Comparison of ENCODE assay signal across 25 cellular contexts in the genomic region with DNA sequence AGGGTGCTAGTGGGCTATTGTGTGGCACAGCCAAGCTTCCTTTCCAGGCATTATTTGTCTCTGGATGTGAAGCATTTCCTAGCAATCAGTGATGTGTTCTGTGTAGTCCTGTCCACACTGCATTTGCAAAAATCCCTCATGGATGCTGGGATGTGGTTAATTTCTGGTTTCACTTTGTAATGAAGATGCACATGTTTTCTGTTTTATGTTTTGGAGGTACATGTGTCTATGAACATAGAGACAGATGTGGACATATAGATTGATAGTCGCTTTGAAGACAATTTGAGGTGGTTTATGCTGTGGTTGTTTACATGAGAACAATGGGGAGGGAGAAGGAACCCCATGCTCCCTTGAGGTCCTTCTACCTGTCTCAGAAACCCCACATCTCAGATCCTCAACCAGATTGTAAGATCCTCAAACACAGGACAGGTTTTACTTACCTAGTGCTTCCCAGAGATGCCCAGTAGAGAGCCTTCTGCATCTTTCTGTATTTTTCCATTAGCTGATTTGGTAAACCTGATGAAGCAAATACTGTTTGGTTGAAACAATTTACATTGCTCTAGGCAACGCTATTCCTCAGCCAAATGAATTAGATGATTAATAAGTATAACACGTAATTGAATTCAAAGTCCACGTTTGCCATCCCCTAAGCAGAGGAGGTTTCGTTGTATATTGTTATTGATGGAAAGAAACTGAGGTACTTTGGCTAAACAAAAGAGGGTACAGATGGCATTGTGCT.
DNase-seq lines count a peak whose midpoint lies in the region; FAIRE-seq and TF ChIP-seq lines count a peak whose summit lies in the region.
"Had no signal": no experiment of that assay in that cellular context is flagged by ENCODE, and none has a peak within 500 bp of the region (broad histone marks: within the 10 kb centered on the region; RNA-seq: fewer than 3 reads in every experiment).

No MANE protein-coding gene starts in this region.

- H2AFZ ChIP-seq in Loucy (ENCODE audit: low read length) (0 out of 2 replicates have a peak overlapping the region, but pooled peaks have one; percentile 0), keratinocyte (ENCODE audit: control insufficient read depth, low read length) (no peak overlapping the region)

- H3K36me3 ChIP-seq in Loucy (ENCODE audit: insufficient read depth, low read length) (no peaks in the 10 kb centered on the region), keratinocyte (ENCODE audit: control insufficient read depth in 2 of 2, extremely low read depth in 1 of 2, insufficient read depth in 2 of 2, low read length in 2 of 2) (no peaks in the 10 kb centered on the region)
- H3K36me3 ChIP-seq: colonic mucosa, sigmoid colon, thyroid gland had no signal

- H4K20me1 ChIP-seq in Loucy (ENCODE audit: insufficient read depth, low read length, poor library complexity, severe bottlenecking), result no peaks in the 10 kb centered on the region
- no peaks in the 10 kb centered on the region for H4K20me1 ChIP-seq in keratinocyte (ENCODE audit: control insufficient read depth, extremely low read depth, insufficient read depth, low read length)

- H3K27me3 Mint-ChIP-seq in brain, result no peaks in the 10 kb centered on the region
- H3K27me3 Mint-ChIP-seq in mesothelial cell of epicardium (ENCODE audit: low read depth), result no peaks in the 10 kb centered on the region
- H3K27me3 Mint-ChIP-seq: CD4-positive, CD25-positive, alpha-beta regulatory T cell; stimulated activated naive CD8-positive, alpha-beta T cell treated with anti-CD3 and anti-CD28 coated beads, Interleukin-15, amount 100 ng/mL, for 72 hours had no signal

- H3K27ac Mint-ChIP-seq in brain (peak overlapping the region in 4 of 5 experiments; percentile 47 to 59 (median 52)), mesothelial cell of epicardium (no peak overlapping the region)
- H3K27ac Mint-ChIP-seq: activated naive CD8-positive, alpha-beta T cell treated with anti-CD3 and anti-CD28 coated beads, Interleukin-2, amount 10 ng/mL, durations not matched to agents 7 days and 5 days; stimulated activated naive CD8-positive, alpha-beta T cell treated with anti-CD3 and anti-CD28 coated beads, Interleukin-15, amount 100 ng/mL, for 72 hours had no signal

- H3K36me3 Mint-ChIP-seq in brain (no peaks in the 10 kb centered on the region), mesothelial cell of epicardium (no peaks in the 10 kb centered on the region)

- H3F3A ChIP-seq in Loucy (ENCODE audit: low read depth), result no peaks in the 10 kb centered on the region

- no peaks in the 10 kb centered on the region for H3K9me2 ChIP-seq in Loucy (replicated peaks; ENCODE audit: low read depth, low read length)

- dilution Hi-C loops in keratinocyte (cut with MboI; ENCODE audit: extremely low pct_ligation_motif_present, low sequenced_read_pairs), result no loop called here

- H3K4me1 Mint-ChIP-seq in brain (peaks cover 56% of the 10 kb centered on the region), mesothelial cell of epicardium (peaks cover 12% of the 10 kb centered on the region)

- H3K4me3 ChIP-seq in Loucy (ENCODE audit: low read length, poor library complexity, severe bottlenecking), result no peak overlapping the region
- H3K4me3 ChIP-seq in keratinocyte (ENCODE audit: control insufficient read depth in 2 of 3, extremely low read depth in 1 of 3, insufficient read depth in 2 of 3, low read depth in 1 of 3, low read length in 3 of 3), result no peak overlapping the region
- H3K4me3 ChIP-seq: colonic mucosa, sigmoid colon, thyroid gland had no signal

- H3K4me1 ChIP-seq in Loucy (ENCODE audit: insufficient read depth, low read length, poor library complexity, severe bottlenecking) (no peaks in the 10 kb centered on the region), keratinocyte (ENCODE audit: control insufficient read depth, extremely low read depth, insufficient read depth, low read length) (peaks cover 86% of the 10 kb centered on the region)
- H3K4me1 ChIP-seq: colonic mucosa had no signal

- peak; percentile 93 for FAIRE-seq in keratinocyte (lab: Jason Lieb, UNC)
- FAIRE-seq: H54 had no signal

- no peak for TF ChIP-seq CTCF in Loucy (conservative IDR thresholded peaks at IDR 0.05; ENCODE audit: low read length)
- no peak for TF ChIP-seq CTCF in brain (conservative IDR thresholded peaks at IDR 0.05)
- no peak for TF ChIP-seq CTCF in keratinocyte (optimal IDR thresholded peaks at IDR 0.05 in 1 of 3, IDR thresholded peaks at IDR 0.05 in 1 of 3, conservative IDR thresholded peaks at IDR 0.05 in 1 of 3; ENCODE audit: extremely low read depth in 1 of 3, insufficient read depth in 2 of 3, low read length in 3 of 3)
- no peak for TF ChIP-seq CTCF in mesothelial cell of epicardium (IDR thresholded peaks at IDR 0.05; ENCODE audit: unreplicated experiment)

- no peak overlapping the region for H3K9ac ChIP-seq in Loucy (ENCODE audit: low read depth, low read length, poor library complexity, severe bottlenecking)
- peak overlapping the region; percentile 68 for H3K9ac ChIP-seq in keratinocyte (ENCODE audit: control insufficient read depth, extremely low read depth, insufficient read depth, low read length)

- H3K9me3 Mint-ChIP-seq in brain (peaks cover 0 to 6% (median 0%) of the 10 kb centered on the region in 5 experiments), mesothelial cell of epicardium (no peaks in the 10 kb centered on the region)
- H3K9me3 Mint-ChIP-seq: CD4-positive, CD25-positive, alpha-beta regulatory T cell; effector memory CD8-positive, alpha-beta T cell; stimulated activated naive CD8-positive, alpha-beta T cell treated with anti-CD3 and anti-CD28 coated beads, Interleukin-15, amount 100 ng/mL, for 72 hours had no signal

- H3K27me3 ChIP-seq in Loucy (ENCODE audit: insufficient read depth, low read length, poor library complexity, severe bottlenecking) (no peaks in the 10 kb centered on the region), keratinocyte (ENCODE audit: control insufficient read depth, extremely low read depth, insufficient read depth, low read length) (no peaks in the 10 kb centered on the region)
- H3K27me3 ChIP-seq: colonic mucosa, thyroid gland had no signal

- no peak overlapping the region for H3K4me2 ChIP-seq in Loucy (ENCODE audit: low read depth, low read length, poor library complexity, severe bottlenecking)
- peak overlapping the region; percentile 55 for H3K4me2 ChIP-seq in keratinocyte (ENCODE audit: control insufficient read depth, extremely low read depth, insufficient read depth, low read depth, low read length)

- peak overlapping the region; percentile 97 for H3K27ac ChIP-seq in keratinocyte (ENCODE audit: control insufficient read depth, insufficient read depth, low read length)
- H3K27ac ChIP-seq: colonic mucosa, sigmoid colon, thyroid gland had no signal

- in situ Hi-C loops in Caki2 (cut with HindIII; ENCODE audit: low pct_unique_long_range_greater_than_20kb, low sequenced_read_pairs), result no loop called here

- no peaks in the 10 kb centered on the region for H3K9me3 ChIP-seq in Loucy (ENCODE audit: insufficient read depth, low read depth, low read length)
- H3K9me3 ChIP-seq in keratinocyte (ENCODE audit: control insufficient read depth, low read depth, low read length), result no peaks in the 10 kb centered on the region
- H3K9me3 ChIP-seq: colonic mucosa, sigmoid colon, thyroid gland had no signal

- H3K4me3 Mint-ChIP-seq in brain, result no peak overlapping the region
- H3K4me3 Mint-ChIP-seq in mesothelial cell of epicardium, result no peak overlapping the region
- H3K4me3 Mint-ChIP-seq: activated naive CD8-positive, alpha-beta T cell treated with anti-CD3 and anti-CD28 coated beads, Interleukin-2, amount 10 ng/mL, durations not matched to agents 7 days and 5 days; CD4-positive, CD25-positive, alpha-beta regulatory T cell; effector memory CD8-positive, alpha-beta T cell; stimulated activated naive CD8-positive, alpha-beta T cell treated with anti-CD3 and anti-CD28 coated beads, Interleukin-15, amount 100 ng/mL, for 72 hours had no signal

- no peaks in the 10 kb centered on the region for H3K9me1 ChIP-seq in keratinocyte (ENCODE audit: control insufficient read depth, extremely low read depth, insufficient read depth, low read length)

- H3K79me2 ChIP-seq in Loucy (ENCODE audit: insufficient read depth, low read length), result no peaks in the 10 kb centered on the region
- no peaks in the 10 kb centered on the region for H3K79me2 ChIP-seq in keratinocyte (ENCODE audit: control insufficient read depth, insufficient read depth, low read length)

- DNase-seq in Caki2 (ENCODE audit: low read depth) (peak; percentile 56), keratinocyte (ENCODE audit: low read depth, low spot score) (peak; percentile 57), mucosa of gallbladder (ENCODE audit: low spot score) (no peak), hepatic stellate cell (ENCODE audit: low spot score) (no peak), mesothelial cell of epicardium (ENCODE audit: low spot score in 2 of 2, unreplicated experiment in 2 of 2) (no peak), epidermal melanocyte (ENCODE audit: insufficient read length, low spot score) (no peak)
- DNase-seq: activated CD4-positive, alpha-beta T cell treated with anti-CD3 and anti-CD28 coated beads, Interleukin-2, amount 50 U/mL, for 4 hours; activated naive CD8-positive, alpha-beta T cell treated with anti-CD3 and anti-CD28 coated beads, Interleukin-2, amount 10 ng/mL, durations not matched to agents 7 days and 5 days; CD4-positive, CD25-positive, alpha-beta regulatory T cell; colonic mucosa; effector memory CD8-positive, alpha-beta T cell; GF-D8; glutamatergic neuron; KG1; kidney glomerular epithelial cell; NCI-H1930; NCI-H526; RPMI8226; sigmoid colon; stimulated activated CD4-positive, alpha-beta T cell treated with anti-CD3 and anti-CD28 coated beads, Interleukin-15, amount 100 ng/mL, for 24 hours; stimulated activated naive CD8-positive, alpha-beta T cell treated with anti-CD3 and anti-CD28 coated beads, Interleukin-15, amount 100 ng/mL, for 72 hours had no signal

Comparison
In these comparisons a context has a peak if more than half of its experiments do, and no peak if none do; other contexts are left out.
1. DNase-seq: peak in Caki2 (single experiment) and keratinocyte (single experiment); none in mucosa of gallbladder (single experiment), hepatic stellate cell (single experiment), mesothelial cell of epicardium (0 of 2) and epidermal melanocyte (single experiment).